18 cellular contexts compared by ENCODE assay signal in genomic region chr9:110954822-110955291, GRCh38.
A peak's percentile ranks its signal among the peaks of the same experiment; 100 is the strongest.
DNase-seq lines count a peak whose midpoint lies in the region; ATAC-seq lines count a peak whose summit lies in the region.
"Had no signal": no experiment of that assay in that cellular context is flagged by ENCODE, and none has a peak within 500 bp of the region (broad histone marks: within the 10 kb centered on the region; RNA-seq: fewer than 3 reads in every experiment).

No MANE protein-coding gene starts in this region.

- H3K27me3 Mint-ChIP-seq in activated naive CD8-positive, alpha-beta T cell treated with anti-CD3 and anti-CD28 coated beads for 36 hours = no peaks in the 10 kb centered on the region
- H3K27me3 Mint-ChIP-seq: activated CD8-positive, alpha-beta T cell treated with anti-CD3 and anti-CD28 coated beads for 36 hours; CD4-positive, alpha-beta memory T cell had no signal

- ATAC-seq in GM18511 (IDR thresholded peaks at IDR 0.05; ENCODE audit: unreplicated experiment) (peak; percentile 63), HG02852 (IDR thresholded peaks at IDR 0.05; ENCODE audit: unreplicated experiment) (peak; percentile 58)
- ATAC-seq: activated CD8-positive, alpha-beta T cell treated with anti-CD3 and anti-CD28 coated beads for 36 hours; body of pancreas; gastrocnemius medialis had no signal

- DNase-seq in NOMO-1 treated with dmso at 0.1 percent for 144 hours (lab: John Stamatoyannopoulos, UW; ENCODE audit: unreplicated experiment) (peak; percentile 7), iris pigment epithelial cell (ENCODE audit: low read depth) (peak; percentile 56), LoVo (ENCODE audit: low spot score) (no peak), amygdala (lab: John Stamatoyannopoulos, UW) (no peak), foreskin melanocyte (no peak)
- DNase-seq in activated naive CD8-positive, alpha-beta T cell treated with anti-CD3 and anti-CD28 coated beads for 36 hours = no peak
- DNase-seq: activated CD8-positive, alpha-beta T cell treated with anti-CD3 and anti-CD28 coated beads for 36 hours; body of pancreas; CD4-positive, alpha-beta memory T cell; gastrocnemius medialis; GOT3; NCI-H1105; NCI-H446; small intestine; T-helper 9 cell had no signal

- H3K9me3 Mint-ChIP-seq in activated naive CD8-positive, alpha-beta T cell treated with anti-CD3 and anti-CD28 coated beads for 36 hours = peaks cover 24% of the 10 kb centered on the region

- no peak overlapping the region for H3K4me3 Mint-ChIP-seq in activated naive CD8-positive, alpha-beta T cell treated with anti-CD3 and anti-CD28 coated beads for 36 hours
- H3K4me3 Mint-ChIP-seq: activated CD8-positive, alpha-beta T cell treated with anti-CD3 and anti-CD28 coated beads for 36 hours; CD4-positive, alpha-beta memory T cell had no signal

- no peaks in the 10 kb centered on the region for H3K4me1 Mint-ChIP-seq in activated naive CD8-positive, alpha-beta T cell treated with anti-CD3 and anti-CD28 coated beads for 36 hours
- H3K4me1 Mint-ChIP-seq: CD4-positive, alpha-beta memory T cell had no signal

- no peak overlapping the region for H3K27ac Mint-ChIP-seq in activated naive CD8-positive, alpha-beta T cell treated with anti-CD3 and anti-CD28 coated beads for 36 hours
- H3K27ac Mint-ChIP-seq: activated CD8-positive, alpha-beta T cell treated with anti-CD3 and anti-CD28 coated beads for 36 hours; activated T-helper 2 cell treated with anti-CD3 and anti-CD28 coated beads, Interferon-gamma antibody, Interleukin-2, Interleukin-4, amounts not matched to agents 10 μg/mL and 5 μg/mL and 100 μg/mL, durations not matched to agents 14 hours and 24 hours and 36 hours; CD4-positive, alpha-beta memory T cell had no signal

- peaks cover 2% of the 10 kb centered on the region for H3K36me3 Mint-ChIP-seq in activated naive CD8-positive, alpha-beta T cell treated with anti-CD3 and anti-CD28 coated beads for 36 hours
- H3K36me3 Mint-ChIP-seq: CD4-positive, alpha-beta memory T cell had no signal

Comparison
In these comparisons a context has a peak if more than half of its experiments do, and no peak if none do; other contexts are left out.
1. DNase-seq: peak in NOMO-1 treated with dmso at 0.1 percent for 144 hours (single experiment) and iris pigment epithelial cell (single experiment); none in activated naive CD8-positive, alpha-beta T cell treated with anti-CD3 and anti-CD28 coated beads for 36 hours (single experiment), LoVo (single experiment), amygdala (0 of 56) and foreskin melanocyte (single experiment).